Comparison of ENCODE assay signal across 8 cellular contexts in the genomic region with DNA sequence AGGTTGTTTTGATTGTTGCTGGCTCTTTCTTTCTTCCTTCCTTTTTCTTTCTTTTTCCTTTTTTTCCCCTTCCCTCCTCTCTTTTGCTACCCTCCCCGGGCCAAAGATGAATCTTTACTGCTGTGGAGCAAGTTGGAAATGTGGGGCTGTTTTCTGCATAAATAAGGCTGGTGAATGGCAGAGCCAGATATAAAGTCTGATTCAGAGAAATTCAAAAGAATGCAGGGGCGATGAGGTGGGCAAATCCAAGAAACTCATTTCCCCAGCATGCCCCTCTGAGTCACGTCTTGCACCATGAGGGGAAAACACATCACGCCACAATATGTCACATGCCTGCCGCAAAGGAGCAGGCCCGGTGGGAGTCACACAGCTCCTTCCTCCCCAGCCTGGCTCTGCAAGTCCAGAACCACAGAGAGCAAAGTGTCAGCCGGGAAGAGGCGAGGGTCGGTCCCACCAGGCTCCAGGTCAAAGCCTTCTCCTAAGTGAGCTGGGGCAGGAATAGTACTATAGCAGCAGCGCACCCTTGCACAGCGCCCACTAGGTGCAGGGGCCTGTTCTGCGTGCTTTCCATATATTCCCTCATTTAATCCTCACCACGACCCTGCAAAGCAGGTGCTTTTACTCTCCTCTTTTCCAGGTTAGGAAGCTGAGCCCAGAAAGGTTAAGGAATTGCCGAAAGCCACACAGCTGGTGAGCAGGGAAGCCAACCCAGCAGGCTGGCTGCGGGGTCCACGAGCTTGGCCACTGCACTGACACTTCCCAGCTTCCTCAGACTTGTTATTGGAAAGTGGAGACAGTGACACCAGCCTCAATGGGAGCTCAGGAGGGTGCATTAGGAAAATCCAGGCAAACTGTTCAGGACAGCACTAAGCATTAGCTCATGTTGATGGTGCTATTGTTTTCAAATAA.
A peak's percentile ranks its signal among the peaks of the same experiment; 100 is the strongest.
DNase-seq lines count a peak whose midpoint lies in the region; ATAC-seq, FAIRE-seq and TF ChIP-seq lines count a peak whose summit lies in the region.

No MANE protein-coding gene starts in this region.

- no peak for FAIRE-seq in frontal cortex (lab: Jason Lieb, UNC)

- H3K4me3 ChIP-seq in HUES6 (ENCODE audit: low read depth, low read length) = peak overlapping the region; percentile 62

- DNase-seq in Daoy (ENCODE audit: low read depth) (peak; percentile 89), SHP77 treated with DMSO at 0.1 percent for 48 hours (lab: John Stamatoyannopoulos, UW) (peak; percentile 22), frontal cortex (ENCODE audit: low spot score in 2 of 2) (peak; percentile 49 to 74), omental fat pad (ENCODE audit: low spot score) (peak; percentile 80)
- peak; percentile 65 for DNase-seq in activated gamma-delta T cell treated with anti-CD3 and anti-CD28 coated beads, Interleukin-2, amount 50 U/mL, for 16 hours (ENCODE audit: low read depth)

- peaks cover 5% of the 10 kb centered on the region; the same call in 1 of the 2 replicates for H3K27me3 ChIP-seq in HUES6 (ENCODE audit: control insufficient read depth, insufficient read depth, low read length)

- H3K27ac ChIP-seq in HUES6 (ENCODE audit: low read depth, low read length) = peak overlapping the region; percentile 88
- H3K27ac ChIP-seq in temporal lobe (ENCODE audit: low read depth, low read length) = peak overlapping the region; percentile 85

- ATAC-seq in omental fat pad (ENCODE audit: low FRiP score) = peak; percentile 62
- no peak for ATAC-seq in HG02973 (IDR thresholded peaks at IDR 0.05; ENCODE audit: unreplicated experiment)

- H3K9me3 ChIP-seq in HUES6 (ENCODE audit: control insufficient read depth, insufficient read depth, low read depth, low read length) = no peaks in the 10 kb centered on the region

- peaks cover 39% of the 10 kb centered on the region for H3K4me1 ChIP-seq in HUES6 (ENCODE audit: control insufficient read depth, insufficient read depth, low read length)

- no peak for TF ChIP-seq CTCF in omental fat pad (IDR thresholded peaks at IDR 0.05)

- H3K36me3 ChIP-seq in HUES6 (ENCODE audit: control insufficient read depth, insufficient read depth, low read length) = no peaks in the 10 kb centered on the region

- peak overlapping the region; percentile 79 for H3K9ac ChIP-seq in HUES6 (ENCODE audit: low read length)

Comparison
In these comparisons a context has a peak if more than half of its experiments do, and no peak if none do; other contexts are left out.
1. DNase-seq: peak in every context shown above with its lines; median percentile 89 in Daoy; 80 in omental fat pad; 65 in activated gamma-delta T cell treated with anti-CD3 and anti-CD28 coated beads, Interleukin-2, amount 50 U/mL, for 16 hours; 62 in frontal cortex; 22 in SHP77 treated with DMSO at 0.1 percent for 48 hours.